Comparison of ENCODE assay signal across 1 cellular context in genomic region chr1:86704456-86704971, GRCh38.
TF ChIP-seq lines count a peak whose summit lies in the region.

SH3GLB1 (plus strand) TSS chr1:86704576; CDS start chr1:86704900, 324 bp downstream.

TF ChIP-seq in K562, 482 proteins besides CTCF, POLR2A, EP300 and RAD21 (continued from another document and continues in another):
- TF ChIP-seq MNT (conservative IDR thresholded peaks at IDR 0.05) (peak; percentile 43 to 76; a peak in 3 of 4 replicates), CEBPG (CRISPR knock-in tag; IDR thresholded peaks at IDR 0.05) (no peak), CEBPG (tag; conservative IDR thresholded peaks at IDR 0.05 in 1 of 2, IDR thresholded peaks at IDR 0.05 in 1 of 2) (no peak), POLR3A (IDR thresholded peaks at IDR 0.05; ENCODE audit: borderline replicate concordance, extremely low read depth, insufficient read depth, insufficient read length) (no peak), LEF1 (IDR thresholded peaks at IDR 0.05) (no peak), ELF4 (CRISPR knock-in tag; IDR thresholded peaks at IDR 0.05) (no peak), ILF3 (IDR thresholded peaks at IDR 0.05; ENCODE audit: borderline replicate concordance) (no peak), NR4A1 (CRISPR knock-in tag; IDR thresholded peaks at IDR 0.05) (no peak), NR4A1 (tag; IDR thresholded peaks at IDR 0.05) (no peak), ZNF124 (CRISPR knock-in tag; IDR thresholded peaks at IDR 0.05) (no peak), PHTF2 (CRISPR knock-in tag; IDR thresholded peaks at IDR 0.05) (no peak), ERF (CRISPR knock-in tag; IDR thresholded peaks at IDR 0.05) (no peak), GTF2F1 (IDR thresholded peaks at IDR 0.05; ENCODE audit: low read depth, low read length) (no peak), FIP1L1 (IDR thresholded peaks at IDR 0.05; ENCODE audit: low read depth, low read length, poor library complexity, severe bottlenecking) (peak; percentile 96), MTA1 (IDR thresholded peaks at IDR 0.05; ENCODE audit: borderline replicate concordance) (no peak), HDAC3 (IDR thresholded peaks at IDR 0.05; ENCODE audit: borderline replicate concordance, partially characterized antibody) (no peak), E2F8 (IDR thresholded peaks at IDR 0.05; ENCODE audit: low read depth, partially characterized antibody) (peak; percentile 56), HNRNPH1 (optimal IDR thresholded peaks at IDR 0.05; ENCODE audit: low read depth, low read length) (no peak), TRIM24 (IDR thresholded peaks at IDR 0.05) (no peak), MCM3 (IDR thresholded peaks at IDR 0.05) (no peak), RAD51 (IDR thresholded peaks at IDR 0.05; ENCODE audit: borderline replicate concordance, low read depth) (no peak), ZBTB40 (IDR thresholded peaks at IDR 0.05) (no peak), ZBTB40 (CRISPR knock-in tag; IDR thresholded peaks at IDR 0.05) (no peak), NUFIP1 (IDR thresholded peaks at IDR 0.05; ENCODE audit: partially characterized antibody) (no peak), ZNF217 (CRISPR knock-in tag; IDR thresholded peaks at IDR 0.05) (no peak), ZNF668 (CRISPR knock-in tag; IDR thresholded peaks at IDR 0.05) (no peak), SMAD1 (IDR thresholded peaks at IDR 0.05; ENCODE audit: low read depth, low read length, partially characterized antibody) (peak; percentile 18), ZNF586 (CRISPR knock-in tag; conservative IDR thresholded peaks at IDR 0.05) (no peak), MYBL2 (IDR thresholded peaks at IDR 0.05; ENCODE audit: low read depth) (no peak), MYBL2 (CRISPR knock-in tag; IDR thresholded peaks at IDR 0.05; ENCODE audit: borderline replicate concordance) (no peak), ELK3 (CRISPR knock-in tag; IDR thresholded peaks at IDR 0.05) (no peak), E2F4 (CRISPR knock-in tag; IDR thresholded peaks at IDR 0.05; ENCODE audit: low read depth) (no peak), MBD1 (CRISPR knock-in tag; IDR thresholded peaks at IDR 0.05) (no peak), NCOA1 (IDR thresholded peaks at IDR 0.05; ENCODE audit: low read depth) (no peak), PREB (CRISPR knock-in tag; IDR thresholded peaks at IDR 0.05) (no peak), NFRKB (IDR thresholded peaks at IDR 0.05; ENCODE audit: low read depth) (no peak)
